Comparison of ENCODE assay signal across 23 cellular contexts in the genomic region with DNA sequence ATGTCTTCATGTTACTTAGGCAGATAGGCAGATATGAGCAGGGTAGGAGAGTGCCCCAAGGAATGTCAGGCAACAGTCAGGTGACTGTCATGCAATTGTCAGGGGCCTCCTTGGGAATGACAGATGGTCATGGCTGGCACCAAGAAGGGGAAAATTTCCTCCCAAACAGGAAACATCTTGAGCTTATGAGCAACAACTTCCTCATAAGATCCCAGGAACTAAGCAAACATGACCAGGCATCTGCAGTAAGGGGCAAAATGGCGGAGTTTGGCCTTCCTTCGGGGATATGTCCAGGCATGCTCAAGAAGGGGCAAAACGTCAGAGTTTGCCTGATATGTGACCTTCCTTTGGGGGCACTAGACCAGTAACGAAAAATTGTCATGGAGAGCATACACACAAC.
DNase-seq lines count a peak whose midpoint lies in the region; ATAC-seq, FAIRE-seq and TF ChIP-seq lines count a peak whose summit lies in the region.
"Had no signal": no experiment of that assay in that cellular context is flagged by ENCODE, and none has a peak within 500 bp of the region (broad histone marks: within the 10 kb centered on the region; RNA-seq: fewer than 3 reads in every experiment).

No MANE protein-coding gene starts in this region.

- no peak for TF ChIP-seq RAD21 in IMR-90 (IDR thresholded peaks at IDR 0.05; ENCODE audit: low read length)
- no peak for TF ChIP-seq RAD21 in H1 (IDR thresholded peaks at IDR 0.05 in 1 of 2, conservative IDR thresholded peaks at IDR 0.05 in 1 of 2; ENCODE audit: low read depth in 2 of 2, low read length in 2 of 2)

- H4K5ac ChIP-seq in IMR-90 (ENCODE audit: low read depth, low read length) (no peak overlapping the region), H1 (ENCODE audit: insufficient read length, low read depth, low read length) (no peak overlapping the region)

- H3K18ac ChIP-seq in IMR-90 (ENCODE audit: low read depth, low read length): no peak overlapping the region
- H3K18ac ChIP-seq in H1 (ENCODE audit: extremely low read depth, low read length): no peak overlapping the region

- H3K14ac ChIP-seq in IMR-90 (replicated peaks; ENCODE audit: low read depth, low read length): no peak overlapping the region
- H3K14ac ChIP-seq in H1 (ENCODE audit: insufficient read length): no peak overlapping the region

- H3K23me2 ChIP-seq in H1 (ENCODE audit: low read depth, low read length): no peaks in the 10 kb centered on the region

- intact Hi-C loops in IMR-90 (cut with micrococcal nuclease): no loop called here

- H4K20me1 ChIP-seq in IMR-90 (ENCODE audit: insufficient read depth, low read length) (no peaks in the 10 kb centered on the region), H1 (replicated peaks in 1 of 2; ENCODE audit: control insufficient read depth in 1 of 2, insufficient read depth in 2 of 2, low read length in 2 of 2) (no peaks in the 10 kb centered on the region)

- H3K27me3 ChIP-seq in IMR-90 (ENCODE audit: control insufficient read depth, insufficient read depth, low read length): no peaks in the 10 kb centered on the region; the same call in 1 of the 2 replicates
- no peaks in the 10 kb centered on the region for H3K27me3 ChIP-seq in H1 (replicated peaks in 1 of 4; ENCODE audit: control insufficient read depth in 3 of 4, extremely low read depth in 1 of 4, insufficient read depth in 3 of 4, low read length in 3 of 4)
- H3K27me3 ChIP-seq: heart right ventricle, upper lobe of right lung had no signal

- H3K27ac ChIP-seq in 22Rv1: peak overlapping the region; percentile 88
- H3K27ac ChIP-seq in IMR-90 (ENCODE audit: insufficient read depth, low read length): no peak overlapping the region
- H3K27ac ChIP-seq in H1 (ENCODE audit: low read depth, low read length): no peak overlapping the region
- H3K27ac ChIP-seq: epithelial cell of prostate, upper lobe of right lung, WERI-Rb-1 had no signal

- no peak overlapping the region for H3K4me3 Mint-ChIP-seq in nephron progenitor cell
- H3K4me3 Mint-ChIP-seq: activated CD4-positive, alpha-beta T cell treated with anti-CD3 and anti-CD28 coated beads, Interleukin-2, amount 10 ng/mL, durations not matched to agents 7 days and 5 days; activated naive CD8-positive, alpha-beta T cell treated with anti-CD3 and anti-CD28 coated beads, Interleukin-2, amount 10 ng/mL, durations not matched to agents 7 days and 5 days; T-helper 17 cell had no signal

- no peak overlapping the region for H3K4me2 ChIP-seq in IMR-90 (ENCODE audit: low read depth, low read length)
- no peak overlapping the region for H3K4me2 ChIP-seq in H1 (ENCODE audit: insufficient read depth in 1 of 2, low read depth in 2 of 2, low read length in 2 of 2)

- POLR2A ChIA-PET in IMR-90 (lab: Charles Lee; ENCODE audit: unreplicated experiment) (no interaction called here), H1 (lab: Charles Lee; ENCODE audit: partially characterized antibody) (no interaction called here)

- H3K4me3 ChIP-seq in IMR-90 (ENCODE audit: insufficient read depth, low read depth, low read length) (no peak overlapping the region), H1 (ENCODE audit: extremely low read depth in 1 of 4, insufficient read depth in 2 of 4, low read depth in 3 of 4, low read length in 4 of 4) (no peak overlapping the region)
- H3K4me3 ChIP-seq: heart right ventricle, upper lobe of right lung had no signal

- BruUV-seq in IMR-90 (replicated peaks; lab: Mats Ljungman, UMichigan): no TSS peak

- H4K8ac ChIP-seq in IMR-90 (ENCODE audit: low read depth in 2 of 2, low read length in 2 of 2) (no peak overlapping the region), H1 (ENCODE audit: extremely low read depth, insufficient read depth, low read length) (no peak overlapping the region)

- no peak overlapping the region for H2BK12ac ChIP-seq in H1 (ENCODE audit: low read depth, low read length)

- no peak overlapping the region for H3K23ac ChIP-seq in IMR-90 (ENCODE audit: low read depth, low read length)
- H3K23ac ChIP-seq in H1 (ENCODE audit: insufficient read length): no peak overlapping the region

- H2BK20ac ChIP-seq in IMR-90 (ENCODE audit: low read depth, low read length) (no peak overlapping the region), H1 (ENCODE audit: low read length) (no peak overlapping the region)

- DNase-seq in IMR-90: no peak
- no peak for DNase-seq in H1 (ENCODE audit: low read depth in 1 of 2, low spot score in 2 of 2)
- DNase-seq in nephron progenitor cell: no peak
- no peak for DNase-seq in T-helper 2 cell
- no peak for DNase-seq in middle frontal gyrus (ENCODE audit: extremely low spot score, low spot score)
- DNase-seq in ACHN: no peak
- DNase-seq: activated CD4-positive, alpha-beta T cell treated with anti-CD3 and anti-CD28 coated beads, Interleukin-2, amount 10 ng/mL, durations not matched to agents 7 days and 5 days; activated naive CD8-positive, alpha-beta T cell treated with anti-CD3 and anti-CD28 coated beads, Interleukin-2, amount 10 ng/mL, durations not matched to agents 7 days and 5 days; C1 segment of cervical spinal cord; cerebellar nuclear complex; HCEC 1CT; heart right ventricle; NCI-H2029 treated with DMSO at 0.1 percent for 48 hours; NCI-H2227 treated with DMSO at 0.1 percent for 48 hours; RPMI8226; T-helper 17 cell; upper lobe of right lung; WERI-Rb-1 had no signal

- no peaks in the 10 kb centered on the region for H3K79me2 ChIP-seq in H1 (ENCODE audit: control insufficient read depth in 1 of 2, insufficient read depth in 2 of 2, low read length in 2 of 2)

- dilution Hi-C loops in IMR-90 (cut with HindIII; ENCODE audit: low sequenced_read_pairs, unreplicated experiment): no loop called here

- H4K91ac ChIP-seq in IMR-90 (ENCODE audit: insufficient read depth, low read depth, low read length): no peak overlapping the region
- no peak overlapping the region for H4K91ac ChIP-seq in H1 (replicated peaks; ENCODE audit: insufficient read length, low read length)

- WGBS in IMR-90 (ENCODE audit: extremely low coverage in 2 of 2, insufficient read length in 1 of 2), 2 experiments: 71% methylated on average over 1 of the region's 4 CpGs; no CpG with 5 or more reads in 1 of the 2 experiments
- 98% methylated on average over 4 of the region's 4 CpGs; no CpG with 5 or more reads in 1 of the 2 experiments for WGBS in H1 (ENCODE audit: extremely low coverage in 1 of 2, insufficient coverage in 1 of 2, insufficient read length in 1 of 2, insufficient replicate concordance in 2 of 2, low coverage in 1 of 2, low lambda C conversion rate in 2 of 2, missing lambda C conversion rate in 1 of 2), 2 experiments

- H3K56ac ChIP-seq in IMR-90 (ENCODE audit: extremely low read depth, insufficient read depth, low read length): no peak overlapping the region
- no peak overlapping the region for H3K56ac ChIP-seq in H1 (replicated peaks; ENCODE audit: insufficient read length, low read depth, low read length)

- H3K36me3 Mint-ChIP-seq in nephron progenitor cell (ENCODE audit: low read depth): peaks cover 50% of the 10 kb centered on the region
- H3K36me3 Mint-ChIP-seq: activated naive CD8-positive, alpha-beta T cell treated with anti-CD3 and anti-CD28 coated beads, Interleukin-2, amount 10 ng/mL, durations not matched to agents 7 days and 5 days had no signal

- TF ChIP-seq CTCF in 22Rv1 (IDR thresholded peaks at IDR 0.05) (no peak), IMR-90 (conservative IDR thresholded peaks at IDR 0.05; ENCODE audit: low read depth, low read length) (no peak), H1 (IDR thresholded peaks at IDR 0.05; ENCODE audit: control extremely low read depth in 1 of 3, insufficient read depth in 1 of 3, low read depth in 1 of 3, low read length in 3 of 3) (no peak), nephron progenitor cell (IDR thresholded peaks at IDR 0.05) (no peak)

- H3K9me3 ChIP-seq in IMR-90 (ENCODE audit: control insufficient read depth, insufficient read depth, low read length): no peaks in the 10 kb centered on the region
- no peaks in the 10 kb centered on the region for H3K9me3 ChIP-seq in H1 (ENCODE audit: insufficient read depth in 2 of 2, low read depth in 1 of 2, low read length in 1 of 2)
- H3K9me3 ChIP-seq: upper lobe of right lung had no signal

- H3K9me1 ChIP-seq in IMR-90 (ENCODE audit: insufficient read depth, low read length): 0 out of 2 replicates have a peak, but pooled peaks cover under 1% of the 10 kb centered on the region

- H3K36me3 ChIP-seq in IMR-90 (ENCODE audit: control insufficient read depth, insufficient read depth, low read length) (no peaks in the 10 kb centered on the region), H1 (ENCODE audit: control insufficient read depth in 2 of 4, insufficient read depth in 4 of 4, low read length in 3 of 4) (no peaks in the 10 kb centered on the region)
- H3K36me3 ChIP-seq: heart right ventricle, upper lobe of right lung, WERI-Rb-1 had no signal

- H2BK5ac ChIP-seq in IMR-90 (ENCODE audit: low read depth, low read length, poor library complexity, severe bottlenecking) (no peak overlapping the region), H1 (ENCODE audit: low read depth, low read length) (peak overlapping the region; percentile 60; the same call in 1 of the 2 replicates)

- H3K4me1 Mint-ChIP-seq in nephron progenitor cell: peaks cover 64% of the 10 kb centered on the region

- CTCF ChIA-PET in IMR-90 (lab: Yijun Ruan, JAX): no interaction called here
- CTCF ChIA-PET in H1 (lab: Charles Lee; ENCODE audit: partially characterized antibody): interaction anchor here (1.2 kb wide), 1 partner anchor 63 kb away, joined by 3 read pairs; no protein-coding TSS in a partner anchor

- H3K27me3 Mint-ChIP-seq in nephron progenitor cell (ENCODE audit: low read depth, poor library complexity): no peaks in the 10 kb centered on the region

- no peak overlapping the region for H2BK15ac ChIP-seq in IMR-90 (ENCODE audit: low read depth, low read length)
- H2BK15ac ChIP-seq in H1 (ENCODE audit: low read length): no peak overlapping the region

- H2BK120ac ChIP-seq in IMR-90 (ENCODE audit: low read depth, low read length) (no peak overlapping the region), H1 (replicated peaks; ENCODE audit: low read depth, low read length) (no peak overlapping the region)

- H3K9me3 Mint-ChIP-seq in nephron progenitor cell: peaks cover 52% of the 10 kb centered on the region
- H3K9me3 Mint-ChIP-seq: activated naive CD8-positive, alpha-beta T cell treated with anti-CD3 and anti-CD28 coated beads, Interleukin-2, amount 10 ng/mL, durations not matched to agents 7 days and 5 days had no signal

- no peak overlapping the region for H2AK9ac ChIP-seq in IMR-90 (replicated peaks; ENCODE audit: low read depth, low read length, poor library complexity)

- H2AFZ ChIP-seq in IMR-90 (replicated peaks; ENCODE audit: low read length, poor library complexity): peak overlapping the region; percentile 79
- peak overlapping the region; percentile 13; the same call in 1 of the 2 replicates for H2AFZ ChIP-seq in H1 (ENCODE audit: low read length)

- ATAC-seq in IMR-90 (ENCODE audit: low read depth) (no peak), HG03095 (IDR thresholded peaks at IDR 0.05; ENCODE audit: unreplicated experiment) (no peak)
- ATAC-seq: heart right ventricle, left lobe of liver, T-helper 17 cell, upper lobe of right lung had no signal

- H3K9ac ChIP-seq in IMR-90 (ENCODE audit: low read depth, low read length): no peak overlapping the region
- no peak overlapping the region for H3K9ac ChIP-seq in H1 (replicated peaks in 1 of 4; ENCODE audit: extremely low read depth in 1 of 4, low read depth in 3 of 4, low read length in 3 of 4)

- no peaks in the 10 kb centered on the region for H3K4me1 ChIP-seq in IMR-90 (ENCODE audit: control insufficient read depth, insufficient read depth, low read length)
- no peaks in the 10 kb centered on the region for H3K4me1 ChIP-seq in H1 (replicated peaks in 1 of 4; ENCODE audit: control insufficient read depth in 3 of 4, insufficient read depth in 4 of 4, low read length in 3 of 4)
- H3K4me1 ChIP-seq: upper lobe of right lung had no signal

- H3K79me1 ChIP-seq in IMR-90 (ENCODE audit: low read depth in 1 of 2, low read length in 2 of 2): no peaks in the 10 kb centered on the region
- no peaks in the 10 kb centered on the region for H3K79me1 ChIP-seq in H1 (ENCODE audit: low read depth, low read length)

- TF ChIP-seq EP300 in H1 (IDR thresholded peaks at IDR 0.05; ENCODE audit: borderline replicate concordance in 1 of 2, low read depth in 2 of 2, low read length in 2 of 2): no peak

- no peak overlapping the region for H3K4ac ChIP-seq in IMR-90 (ENCODE audit: low read depth, low read length)
- H3K4ac ChIP-seq in H1 (replicated peaks; ENCODE audit: insufficient read length, low read depth, low read length): no peak overlapping the region

- H2AK5ac ChIP-seq in IMR-90 (ENCODE audit: low read depth, low read length): no peak overlapping the region
- no peak overlapping the region for H2AK5ac ChIP-seq in H1 (ENCODE audit: low read depth, low read length)

- TF ChIP-seq POLR2A in IMR-90 (IDR thresholded peaks at IDR 0.05; ENCODE audit: low read depth, low read length) (no peak), H1 (IDR thresholded peaks at IDR 0.05; ENCODE audit: control extremely low read depth in 1 of 2, low read depth in 2 of 2, low read length in 2 of 2) (no peak)

- in situ Hi-C loops in IMR-90 (cut with MboI; ENCODE audit: low sequenced_read_pairs): no loop called here
- in situ Hi-C loops in ACHN (cut with HindIII; ENCODE audit: low pct_ligation_motif_present, low pct_unique_long_range_greater_than_20kb, low sequenced_read_pairs): no loop called here

- FAIRE-seq in H1 (lab: Jason Lieb, UNC): no peak
- FAIRE-seq: astrocyte had no signal

- H3K27ac Mint-ChIP-seq in nephron progenitor cell: peak overlapping the region; percentile 88
- H3K27ac Mint-ChIP-seq: activated CD4-positive, alpha-beta T cell treated with anti-CD3 and anti-CD28 coated beads, Interleukin-2, amount 10 ng/mL, durations not matched to agents 7 days and 5 days; activated naive CD8-positive, alpha-beta T cell treated with anti-CD3 and anti-CD28 coated beads, Interleukin-2, amount 10 ng/mL, durations not matched to agents 7 days and 5 days; T-helper 17 cell had no signal
